1 cellular context compared by ENCODE assay signal in the genomic region with DNA sequence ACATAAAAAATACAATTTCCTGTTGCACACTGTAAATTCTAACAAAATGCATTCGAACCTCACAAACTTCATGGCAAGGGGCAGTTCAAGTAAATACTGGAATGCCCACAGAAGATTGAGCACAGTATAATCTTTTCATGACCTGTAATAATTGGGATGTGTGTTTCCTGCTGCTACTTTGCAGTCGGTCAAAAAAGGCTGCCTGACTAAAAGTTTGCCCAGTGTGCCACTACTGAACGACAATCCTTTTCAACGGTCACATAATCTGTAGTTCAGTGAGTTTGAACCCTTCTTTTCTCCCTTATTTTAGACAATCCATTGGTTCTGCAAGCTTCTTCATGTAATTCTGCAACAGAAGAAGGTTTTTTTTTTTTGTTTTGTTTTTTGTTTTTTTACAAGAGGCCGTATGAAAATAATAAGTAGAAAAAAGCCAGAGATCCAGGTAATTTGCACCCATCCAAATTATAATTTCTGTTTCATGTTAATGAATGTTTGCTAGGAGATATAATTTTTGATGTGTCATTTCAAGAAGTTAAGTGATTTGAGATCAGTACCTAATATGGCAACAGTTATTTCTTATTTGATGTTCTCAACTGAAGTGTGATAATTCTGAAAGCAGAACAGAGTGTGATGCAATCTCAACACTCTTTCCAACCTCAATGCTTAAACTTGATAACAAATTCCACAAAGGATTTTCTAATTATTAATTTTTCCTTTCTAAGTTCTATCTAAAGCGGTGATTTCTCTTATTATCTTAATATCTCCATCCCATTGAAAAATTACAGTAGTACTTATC.
A peak's percentile ranks its signal among the peaks of the same experiment; 100 is the strongest.
TF ChIP-seq lines count a peak whose summit lies in the region.

No MANE protein-coding gene starts in this region.

TF ChIP-seq in IMR-90, 13 proteins besides CTCF, POLR2A, EP300 and RAD21:
- TF ChIP-seq CEBPB (IDR thresholded peaks at IDR 0.05; ENCODE audit: low read depth, low read length), result peak; percentile 34; the same call in 1 of the 2 replicates
- TF ChIP-seq CHD1 (IDR thresholded peaks at IDR 0.05; ENCODE audit: low read depth, low read length), result no peak
- TF ChIP-seq MAZ (IDR thresholded peaks at IDR 0.05; ENCODE audit: borderline replicate concordance, low read depth, low read length), result no peak
- TF ChIP-seq USF2 (IDR thresholded peaks at IDR 0.05; ENCODE audit: low read depth, low read length), result no peak
